ENCODE assay signal across 8 cellular contexts in genomic region chr11:57457643-57458023, GRCh38.
DNase-seq lines count a peak whose midpoint lies in the region; ATAC-seq lines count a peak whose summit lies in the region.

No MANE protein-coding gene starts in this region.

- no peak overlapping the region for H3K27ac ChIP-seq in caudate nucleus (ENCODE audit: low read depth, low read length)

- peak overlapping the region; percentile 64 for H3K4me3 Mint-ChIP-seq in activated T-cell treated with anti-CD3 and anti-CD28 coated beads, Interleukin-2, amount 50 U/mL, for 24 hours
- H3K4me3 Mint-ChIP-seq in central memory CD8-positive, alpha-beta T cell, result peak overlapping the region; percentile 77
- H3K4me3 Mint-ChIP-seq in stimulated activated naive CD8-positive, alpha-beta T cell treated with anti-CD3 and anti-CD28 coated beads, Interleukin-15, amount 100 ng/mL, for 72 hours, result peak overlapping the region; percentile 51 to 70

- peaks cover 26% of the 10 kb centered on the region for H3K4me1 Mint-ChIP-seq in activated T-cell treated with anti-CD3 and anti-CD28 coated beads, Interleukin-2, amount 50 U/mL, for 24 hours (ENCODE audit: low read depth)
- H3K4me1 Mint-ChIP-seq in central memory CD8-positive, alpha-beta T cell, result peaks cover 35% of the 10 kb centered on the region
- peaks cover 45% of the 10 kb centered on the region for H3K4me1 Mint-ChIP-seq in stimulated activated naive CD8-positive, alpha-beta T cell treated with anti-CD3 and anti-CD28 coated beads, Interleukin-15, amount 100 ng/mL, for 72 hours

- peaks cover 44% of the 10 kb centered on the region for H3K27me3 Mint-ChIP-seq in activated T-cell treated with anti-CD3 and anti-CD28 coated beads, Interleukin-2, amount 50 U/mL, for 24 hours
- H3K27me3 Mint-ChIP-seq in central memory CD8-positive, alpha-beta T cell, result peaks cover 50% of the 10 kb centered on the region
- peaks cover 43% of the 10 kb centered on the region for H3K27me3 Mint-ChIP-seq in stimulated activated naive CD8-positive, alpha-beta T cell treated with anti-CD3 and anti-CD28 coated beads, Interleukin-15, amount 100 ng/mL, for 72 hours

- H3K27ac Mint-ChIP-seq in activated T-cell treated with anti-CD3 and anti-CD28 coated beads, Interleukin-2, amount 50 U/mL, for 24 hours, result peak overlapping the region; percentile 44
- no peak overlapping the region for H3K27ac Mint-ChIP-seq in central memory CD8-positive, alpha-beta T cell (ENCODE audit: low read depth)
- peak overlapping the region in 1 of 2 donors; percentile 19 for H3K27ac Mint-ChIP-seq in stimulated activated naive CD8-positive, alpha-beta T cell treated with anti-CD3 and anti-CD28 coated beads, Interleukin-15, amount 100 ng/mL, for 72 hours

- H3K9me3 Mint-ChIP-seq in activated T-cell treated with anti-CD3 and anti-CD28 coated beads, Interleukin-2, amount 50 U/mL, for 24 hours, result no peaks in the 10 kb centered on the region
- H3K9me3 Mint-ChIP-seq in central memory CD8-positive, alpha-beta T cell, result no peaks in the 10 kb centered on the region
- H3K9me3 Mint-ChIP-seq in stimulated activated naive CD8-positive, alpha-beta T cell treated with anti-CD3 and anti-CD28 coated beads, Interleukin-15, amount 100 ng/mL, for 72 hours, result no peaks in the 10 kb centered on the region

- no peaks in the 10 kb centered on the region for H3K36me3 Mint-ChIP-seq in activated T-cell treated with anti-CD3 and anti-CD28 coated beads, Interleukin-2, amount 50 U/mL, for 24 hours (ENCODE audit: low read depth)
- peaks cover 5% of the 10 kb centered on the region for H3K36me3 Mint-ChIP-seq in central memory CD8-positive, alpha-beta T cell (ENCODE audit: insufficient read depth)

- DNase-seq in activated T-cell treated with anti-CD3 and anti-CD28 coated beads, Interleukin-2, amount 50 U/mL, for 24 hours, result no peak
- DNase-seq in activated T-cell treated with anti-CD3 and anti-CD28 coated beads, Interleukin-2, amount 50 U/mL, for 48 hours, result no peak
- no peak for DNase-seq in central memory CD8-positive, alpha-beta T cell (ENCODE audit: low spot score in 2 of 2)
- no peak for DNase-seq in stimulated activated naive CD8-positive, alpha-beta T cell treated with anti-CD3 and anti-CD28 coated beads, Interleukin-15, amount 100 ng/mL, for 72 hours
- DNase-seq in cerebellar cortex (ENCODE audit: low spot score), result no peak
- DNase-seq in NCI-H82 treated with DMSO at 0.1 percent for 48 hours (lab: John Stamatoyannopoulos, UW; ENCODE audit: unreplicated experiment), result no peak
- no peak for DNase-seq in caudate nucleus (lab: John Stamatoyannopoulos, UW)

- ATAC-seq in HG03159 (IDR thresholded peaks at IDR 0.05; ENCODE audit: unreplicated experiment), result peak; percentile 28
- ATAC-seq in central memory CD8-positive, alpha-beta T cell (replicated peaks; ENCODE audit: extremely low read depth, poor library complexity, severe bottlenecking), result peak; percentile 16
- ATAC-seq in stimulated activated naive CD8-positive, alpha-beta T cell treated with anti-CD3 and anti-CD28 coated beads, Interleukin-15, amount 100 ng/mL, for 72 hours, result peak; percentile 40
